ENCODE assay signal across 19 cellular contexts in the genomic region with DNA sequence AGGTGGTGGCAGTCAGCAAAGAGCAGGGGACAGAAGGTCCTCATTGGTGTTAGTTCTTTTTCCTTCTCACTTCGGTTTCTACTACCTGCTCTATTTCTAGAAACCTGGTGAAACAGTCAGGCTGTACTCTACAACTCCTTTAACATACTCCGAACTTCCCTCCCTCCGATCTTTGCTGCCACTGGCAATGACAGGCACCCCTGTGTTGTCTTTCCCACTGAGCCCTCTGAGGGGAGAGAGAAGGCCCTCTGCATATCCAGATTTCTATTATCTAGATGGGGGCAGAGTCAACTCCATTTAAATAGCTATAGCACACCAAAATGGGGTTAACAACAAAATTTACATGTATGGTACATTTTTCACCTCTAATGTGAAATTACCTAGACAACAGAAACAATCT.
"Had no signal": no experiment of that assay in that cellular context is flagged by ENCODE, and none has a peak within 500 bp of the region (broad histone marks: within the 10 kb centered on the region; RNA-seq: fewer than 3 reads in every experiment).

No MANE protein-coding gene starts in this region.

- H3K27ac ChIP-seq: SJSA1, SK-N-MC had no signal

- H3K9me3 ChIP-seq: SJSA1 had no signal

- H3K4me1 ChIP-seq: SJSA1 had no signal

- H3K27me3 ChIP-seq: SJSA1 had no signal

- DNase-seq: KBM-7, MV-4-11, NCI-H1048, NCI-H1105, NCI-H1417, NCI-H1436 treated with DMSO at 0.1 percent for 48 hours, NCI-H1694, NCI-H187 treated with DMSO at 0.1 percent for 48 hours, NCI-H2029 treated with DMSO at 0.1 percent for 48 hours, NCI-H2171 treated with DMSO at 0.1 percent for 48 hours, NCI-H345, NCI-H524 treated with DMSO at 0.1 percent for 48 hours, NCI-H69, NCI-H774, Right ventricle myocardium superior, RPMI8226, SIG-M5 had no signal

- H3K4me3 ChIP-seq: SJSA1, SK-N-MC had no signal
